Comparison of ENCODE assay signal across 9 cellular contexts in genomic region chr18:59876310-59876626, GRCh38. TPM values are rescaled to one million over a fixed set of nuclear protein-coding genes. Genes with fewer than 3 reads are reported as not detected.
DNase-seq lines count a peak whose midpoint lies in the region; ATAC-seq lines count a peak whose summit lies in the region.
"Had no signal": no experiment of that assay in that cellular context is flagged by ENCODE, and none has a peak within 500 bp of the region (broad histone marks: within the 10 kb centered on the region; RNA-seq: fewer than 3 reads in every experiment).

No MANE protein-coding gene starts in this region.

- H3K4me1 ChIP-seq in BLaER1 treated with 17β-estradiol and CSF1 and Interleukin-3, amounts not matched to agents 10 nM and 100 nM, result peaks cover 55 to 97% (median 95%) of the 10 kb centered on the region in 10 experiments
- H3K4me1 ChIP-seq in effector memory CD4-positive, alpha-beta T cell (ENCODE audit: control insufficient read depth, insufficient read depth, low read length, poor library complexity, severe bottlenecking), result no peaks in the 10 kb centered on the region

- no peaks in the 10 kb centered on the region for H3K36me3 ChIP-seq in BLaER1 treated with 17β-estradiol and CSF1 and Interleukin-3, amounts not matched to agents 10 nM and 100 nM
- H3K36me3 ChIP-seq in effector memory CD4-positive, alpha-beta T cell (ENCODE audit: control insufficient read depth, insufficient read depth, low read length), result no peaks in the 10 kb centered on the region

- peaks cover 0 to 3% (median 0%) of the 10 kb centered on the region in 11 experiments; a peak in 1 of 22 replicates for H3K9me3 ChIP-seq in BLaER1 treated with 17β-estradiol and CSF1 and Interleukin-3, amounts not matched to agents 10 nM and 100 nM (replicated peaks in 1 of 11)
- H3K9me3 ChIP-seq in effector memory CD4-positive, alpha-beta T cell (ENCODE audit: control insufficient read depth, low read length), result no peaks in the 10 kb centered on the region

- H3K27me3 ChIP-seq in BLaER1 treated with 17β-estradiol and CSF1 and Interleukin-3, amounts not matched to agents 10 nM and 100 nM, result no peaks in the 10 kb centered on the region
- H3K27me3 ChIP-seq in effector memory CD4-positive, alpha-beta T cell (replicated peaks; ENCODE audit: control insufficient read depth, insufficient read depth, low read length, poor library complexity, severe bottlenecking), result no peaks in the 10 kb centered on the region

- no peak overlapping the region for H3K4me3 ChIP-seq in BLaER1 treated with 17β-estradiol and CSF1 and Interleukin-3, amounts not matched to agents 10 nM and 100 nM
- no peak overlapping the region for H3K4me3 ChIP-seq in effector memory CD4-positive, alpha-beta T cell (ENCODE audit: insufficient read depth, low read depth, low read length, poor library complexity, severe bottlenecking)

- ATAC-seq in GM19025 (IDR thresholded peaks at IDR 0.05; ENCODE audit: low read depth, unreplicated experiment) (peak; percentile 65), HG02678 (IDR thresholded peaks at IDR 0.05; ENCODE audit: unreplicated experiment) (peak; percentile 82), HG03521 (IDR thresholded peaks at IDR 0.05; ENCODE audit: unreplicated experiment) (peak; percentile 65)

- peak overlapping the region; percentile 87 to 99 (median 98) for H3K27ac ChIP-seq in BLaER1 treated with 17β-estradiol and CSF1 and Interleukin-3, amounts not matched to agents 10 nM and 100 nM
- H3K27ac ChIP-seq in effector memory CD4-positive, alpha-beta T cell (ENCODE audit: insufficient read depth, low read length, poor library complexity, severe bottlenecking), result no peak overlapping the region

- peak overlapping the region; percentile 42 to 87 (median 75); a peak in 20 of 22 replicates for H3K9ac ChIP-seq in BLaER1 treated with 17β-estradiol and CSF1 and Interleukin-3, amounts not matched to agents 10 nM and 100 nM

- DNase-seq in NCI-H774 (lab: John Stamatoyannopoulos, UW), result no peak
- no peak for DNase-seq in NCI-H82 treated with DMSO at 0.1 percent for 48 hours (lab: John Stamatoyannopoulos, UW; ENCODE audit: unreplicated experiment)
- DNase-seq in effector memory CD4-positive, alpha-beta T cell, result no peak
- no peak for DNase-seq in HT-29 (ENCODE audit: low spot score)
- DNase-seq: nucleus accumbens had no signal

- H4K20me1 ChIP-seq in BLaER1 treated with 17β-estradiol and CSF1 and Interleukin-3, amounts not matched to agents 10 nM and 100 nM, result no peaks in the 10 kb centered on the region

- H3K4me2 ChIP-seq in BLaER1 treated with 17β-estradiol and CSF1 and Interleukin-3, amounts not matched to agents 10 nM and 100 nM, result peak overlapping the region; percentile 31 to 88 (median 71)

RNA-seq across cellular contexts. Expression of gene PMAIP1, which starts 23.5 kb away (rescaled TPM):
- total RNA-seq in HT-29 (2014; rRNA removed; shearing (Covaris generic)), result 10.4 and 10.5 TPM in 2 replicates
